26 cellular contexts compared by ENCODE assay signal in genomic region chr1:212680691-212681090, GRCh38. TPM values are rescaled to one million over a fixed set of nuclear protein-coding genes. Genes with fewer than 3 reads are reported as not detected.
DNase-seq lines count a peak whose midpoint lies in the region; ATAC-seq and TF ChIP-seq lines count a peak whose summit lies in the region.
"Had no signal": no experiment of that assay in that cellular context is flagged by ENCODE, and none has a peak within 500 bp of the region (broad histone marks: within the 10 kb centered on the region; RNA-seq: fewer than 3 reads in every experiment).

No MANE protein-coding gene starts in this region.

- peaks cover 3% of the 10 kb centered on the region for H3K9me3 Mint-ChIP-seq in natural killer cell treated with Interleukin-12 subunit alpha and Interleukin-12 subunit beta and Interleukin-15 and Interleukin-18, amount 100 ng/mL, for 72 hours
- no peaks in the 10 kb centered on the region for H3K9me3 Mint-ChIP-seq in natural killer cell
- H3K9me3 Mint-ChIP-seq in dendritic cell treated with granulocyte-macrophage colony-stimulating factor and Interleukin-4, amounts not matched to agents 40 ng/mL and 50 ng/mL, for 4 days = no peaks in the 10 kb centered on the region
- H3K9me3 Mint-ChIP-seq in endothelial cell (ENCODE audit: unreplicated experiment) = no peaks in the 10 kb centered on the region
- H3K9me3 Mint-ChIP-seq: activated B cell treated with CpG ODN at 0.5 μM for 24 hours; central memory CD8-positive, alpha-beta T cell; mesothelial cell of epicardium had no signal

- no peak overlapping the region for H2AFZ ChIP-seq in OCI-LY3 (ENCODE audit: low read depth, low read length)

- no peaks in the 10 kb centered on the region for H3K79me2 ChIP-seq in OCI-LY3 (ENCODE audit: low read length)

- no peak overlapping the region for H3K4me3 ChIP-seq in OCI-LY3 (ENCODE audit: low read length)
- no peak overlapping the region for H3K4me3 ChIP-seq in lower lobe of right lung
- H3K4me3 ChIP-seq: left ventricle myocardium inferior, transverse colon had no signal

- peaks cover 8% of the 10 kb centered on the region for H3K36me3 Mint-ChIP-seq in natural killer cell treated with Interleukin-12 subunit alpha and Interleukin-12 subunit beta and Interleukin-15 and Interleukin-18, amount 100 ng/mL, for 72 hours
- H3K36me3 Mint-ChIP-seq in natural killer cell (no peaks in the 10 kb centered on the region), endothelial cell (ENCODE audit: low read depth, unreplicated experiment) (no peaks in the 10 kb centered on the region)
- peaks cover 11% of the 10 kb centered on the region for H3K36me3 Mint-ChIP-seq in dendritic cell treated with granulocyte-macrophage colony-stimulating factor and Interleukin-4, amounts not matched to agents 40 ng/mL and 50 ng/mL, for 4 days (ENCODE audit: low read depth)
- H3K36me3 Mint-ChIP-seq: mesothelial cell of epicardium had no signal

- H3K36me3 ChIP-seq in OCI-LY3 (replicated peaks; ENCODE audit: low read depth, low read length) (peaks cover 4% of the 10 kb centered on the region), lower lobe of right lung (no peaks in the 10 kb centered on the region)
- H3K36me3 ChIP-seq: left ventricle myocardium inferior, transverse colon had no signal

- peak overlapping the region; percentile 28 for H3K4me2 ChIP-seq in OCI-LY3 (ENCODE audit: low read length)
- H3K4me2 ChIP-seq: KMS-11 had no signal

- H3K27me3 ChIP-seq in OCI-LY3 (ENCODE audit: low read depth, low read length) = no peaks in the 10 kb centered on the region
- no peaks in the 10 kb centered on the region for H3K27me3 ChIP-seq in lower lobe of right lung (ENCODE audit: low read depth)

- H3K4me3 Mint-ChIP-seq in natural killer cell treated with Interleukin-12 subunit alpha and Interleukin-12 subunit beta and Interleukin-15 and Interleukin-18, amount 100 ng/mL, for 72 hours = peak overlapping the region; percentile 58
- H3K4me3 Mint-ChIP-seq in natural killer cell = no peak overlapping the region
- no peak overlapping the region for H3K4me3 Mint-ChIP-seq in dendritic cell treated with granulocyte-macrophage colony-stimulating factor and Interleukin-4, amounts not matched to agents 40 ng/mL and 50 ng/mL, for 4 days
- H3K4me3 Mint-ChIP-seq in endothelial cell (ENCODE audit: unreplicated experiment) = no peak overlapping the region
- H3K4me3 Mint-ChIP-seq: activated B cell treated with CpG ODN at 0.5 μM for 24 hours; B cell; central memory CD8-positive, alpha-beta T cell; mesothelial cell of epicardium; naive thymus-derived CD4-positive, alpha-beta T cell had no signal

- H3K9me3 ChIP-seq in OCI-LY3 (ENCODE audit: insufficient read depth, low read length) (no peaks in the 10 kb centered on the region), lower lobe of right lung (no peaks in the 10 kb centered on the region)
- H3K9me3 ChIP-seq: left ventricle myocardium inferior, transverse colon had no signal

- peak overlapping the region; percentile 96 for H3K27ac ChIP-seq in OCI-LY3 (ENCODE audit: low read length)
- H3K27ac ChIP-seq in lower lobe of right lung = no peak overlapping the region
- H3K27ac ChIP-seq: KMS-11, left ventricle myocardium inferior, transverse colon had no signal

- no peak for ATAC-seq in natural killer cell treated with Interleukin-12 subunit alpha and Interleukin-12 subunit beta and Interleukin-15 and Interleukin-18, amount 100 ng/mL, for 72 hours
- ATAC-seq in natural killer cell (no peak), lower lobe of right lung (no peak)
- ATAC-seq: HCT116; naive thymus-derived CD4-positive, alpha-beta T cell; PC-3 had no signal

- peak overlapping the region; percentile 23 to 68 for H3K27ac Mint-ChIP-seq in natural killer cell treated with Interleukin-12 subunit alpha and Interleukin-12 subunit beta and Interleukin-15 and Interleukin-18, amount 100 ng/mL, for 72 hours
- peak overlapping the region in 1 of 2 donors; percentile 59 for H3K27ac Mint-ChIP-seq in natural killer cell
- peak overlapping the region; percentile 86 for H3K27ac Mint-ChIP-seq in dendritic cell treated with granulocyte-macrophage colony-stimulating factor and Interleukin-4, amounts not matched to agents 40 ng/mL and 50 ng/mL, for 4 days
- H3K27ac Mint-ChIP-seq in endothelial cell (ENCODE audit: unreplicated experiment) = no peak overlapping the region
- H3K27ac Mint-ChIP-seq: B cell; mesothelial cell of epicardium; naive thymus-derived CD4-positive, alpha-beta T cell had no signal

- peak overlapping the region; percentile 10; the same call in 1 of the 2 replicates for H3K9ac ChIP-seq in OCI-LY3 (ENCODE audit: low read length)
- H3K9ac ChIP-seq: KMS-11 had no signal

- intact Hi-C loops in natural killer cell (cut with micrococcal nuclease) = no loop called here
- intact Hi-C loops in dendritic cell treated with granulocyte-macrophage colony-stimulating factor and Interleukin-4, amounts not matched to agents 40 ng/mL and 50 ng/mL, for 4 days (cut with micrococcal nuclease) = no loop called here
- intact Hi-C loops in lower lobe of right lung (cut with DNase I) = no loop called here

- H3K4me1 Mint-ChIP-seq in natural killer cell treated with Interleukin-12 subunit alpha and Interleukin-12 subunit beta and Interleukin-15 and Interleukin-18, amount 100 ng/mL, for 72 hours (ENCODE audit: low read depth in 2 of 2) = peaks cover 48 to 67% of the 10 kb centered on the region in 2 donors
- peaks cover 37 to 43% of the 10 kb centered on the region in 2 donors for H3K4me1 Mint-ChIP-seq in natural killer cell
- peaks cover 52% of the 10 kb centered on the region for H3K4me1 Mint-ChIP-seq in dendritic cell treated with granulocyte-macrophage colony-stimulating factor and Interleukin-4, amounts not matched to agents 40 ng/mL and 50 ng/mL, for 4 days (ENCODE audit: low read depth)
- H3K4me1 Mint-ChIP-seq in endothelial cell (ENCODE audit: unreplicated experiment) = peaks cover 31% of the 10 kb centered on the region

- no peak for TF ChIP-seq CTCF in natural killer cell (IDR thresholded peaks at IDR 0.05)
- no peak for TF ChIP-seq CTCF in OCI-LY3 (IDR thresholded peaks at IDR 0.05; ENCODE audit: low read depth, low read length)
- TF ChIP-seq CTCF in lower lobe of right lung (IDR thresholded peaks at IDR 0.05) = no peak
- no peak for TF ChIP-seq CTCF in endothelial cell (IDR thresholded peaks at IDR 0.05; ENCODE audit: unreplicated experiment)

- peaks cover 17 to 42% of the 10 kb centered on the region in 2 donors for H3K27me3 Mint-ChIP-seq in natural killer cell treated with Interleukin-12 subunit alpha and Interleukin-12 subunit beta and Interleukin-15 and Interleukin-18, amount 100 ng/mL, for 72 hours
- peaks cover 39 to 58% of the 10 kb centered on the region in 2 donors for H3K27me3 Mint-ChIP-seq in natural killer cell (ENCODE audit: low read depth in 2 of 2)
- H3K27me3 Mint-ChIP-seq in dendritic cell treated with granulocyte-macrophage colony-stimulating factor and Interleukin-4, amounts not matched to agents 40 ng/mL and 50 ng/mL, for 4 days = no peaks in the 10 kb centered on the region
- H3K27me3 Mint-ChIP-seq in endothelial cell (ENCODE audit: unreplicated experiment) = peaks cover 5% of the 10 kb centered on the region
- H3K27me3 Mint-ChIP-seq: activated B cell treated with CpG ODN at 0.5 μM for 24 hours; B cell; central memory CD8-positive, alpha-beta T cell had no signal

- H3K4me1 ChIP-seq in OCI-LY3 (ENCODE audit: low read length) (peaks cover 92% of the 10 kb centered on the region), lower lobe of right lung (peaks cover 19% of the 10 kb centered on the region)
- H3K4me1 ChIP-seq: left ventricle myocardium inferior, transverse colon had no signal

- H4K20me1 ChIP-seq in OCI-LY3 (ENCODE audit: insufficient read depth, low read length) = no peaks in the 10 kb centered on the region

- DNase-seq in natural killer cell treated with Interleukin-12 subunit alpha and Interleukin-12 subunit beta and Interleukin-15 and Interleukin-18, amount 100 ng/mL, for 72 hours (ENCODE audit: low spot score) = no peak
- DNase-seq in natural killer cell = no peak
- DNase-seq in NCI-H1930 (lab: John Stamatoyannopoulos, UW) = no peak
- DNase-seq in GM03348 (ENCODE audit: low spot score) = no peak
- no peak for DNase-seq in lower lobe of right lung
- no peak for DNase-seq in endothelial cell (ENCODE audit: low spot score)
- DNase-seq: activated B cell treated with CpG ODN at 0.5 μM for 24 hours; activated CD4-positive, alpha-beta T cell treated with anti-CD3 and anti-CD28 coated beads, Interleukin-2, amount 50 U/mL, for 4 hours; dermis blood vessel endothelial cell; DMS79; GF-D8; hypothalamus; left ventricle myocardium inferior; naive thymus-derived CD4-positive, alpha-beta T cell; NCI-H1436; NCI-H446 treated with DMSO at 0.1 percent for 48 hours; PC-3; Right ventricle myocardium superior; transverse colon had no signal

RNA-seq across cellular contexts. Expression of gene BATF3, which starts 18.9 kb away (rescaled TPM):
- total RNA-seq in natural killer cell treated with Interleukin-12 subunit alpha and Interleukin-12 subunit beta and Interleukin-15 and Interleukin-18, amount 100 ng/mL, for 72 hours = 100 to 1,000 TPM in 1 of 2 donors, 10 to 100 TPM in 1; 46.6 to 137 TPM
- total RNA-seq in natural killer cell (1 to 10 TPM in 2 of 3 donors, under 1 TPM in 1; 0.25 to 3.6 (median 1.2) TPM), lower lobe of right lung (12.8 TPM), endothelial cell (ENCODE audit: unreplicated experiment) (0.54 TPM)
